Comparison of ENCODE assay signal across 17 cellular contexts in the genomic region with DNA sequence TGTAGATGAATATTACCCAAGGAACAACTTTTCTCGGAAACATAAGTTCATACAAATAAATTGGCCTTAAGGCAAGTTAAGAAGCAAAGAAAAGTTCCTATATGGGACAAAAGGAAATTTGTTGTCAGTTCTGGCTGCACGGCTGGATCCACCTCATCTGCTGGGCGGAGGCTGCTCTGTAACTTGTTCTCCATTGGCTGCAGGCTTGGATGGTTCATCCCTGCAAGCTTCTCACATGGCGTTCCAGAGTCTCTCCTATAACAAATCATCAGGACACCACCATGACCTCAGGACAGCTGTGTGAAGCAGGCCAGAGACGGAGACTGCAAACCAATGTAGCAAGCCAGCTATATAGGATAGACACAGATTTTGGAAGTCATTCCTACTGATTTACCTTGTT.
"Had no signal": no experiment of that assay in that cellular context is flagged by ENCODE, and none has a peak within 500 bp of the region (broad histone marks: within the 10 kb centered on the region; RNA-seq: fewer than 3 reads in every experiment).

No MANE protein-coding gene starts in this region.

- H3K9me3 ChIP-seq: body of pancreas, gastrocnemius medialis, tibial artery, uterus had no signal

- H3K4me3 ChIP-seq: body of pancreas, dorsolateral prefrontal cortex, gastrocnemius medialis, smooth muscle cell, tibial artery, uterus had no signal

- H3K36me3 ChIP-seq: gastrocnemius medialis, tibial artery, uterus had no signal

- H3K27ac ChIP-seq: body of pancreas, dorsolateral prefrontal cortex, epithelial cell of prostate, gastrocnemius medialis, tibial artery, uterus had no signal

- H3K27me3 ChIP-seq: body of pancreas, tibial artery, uterus had no signal

- H3K4me2 ChIP-seq: smooth muscle cell had no signal

- DNase-seq: activated CD4-positive, alpha-beta T cell treated with anti-CD3 and anti-CD28 coated beads, Interleukin-2, amount 10 ng/mL, durations not matched to agents 7 days and 5 days; activated CD8-positive, alpha-beta T cell treated with anti-CD3 and anti-CD28 coated beads, Interleukin-2, amount 10 ng/mL, durations not matched to agents 7 days and 5 days; activated naive CD4-positive, alpha-beta T cell treated with anti-CD3 and anti-CD28 coated beads for 36 hours; activated T-cell treated with anti-CD3 and anti-CD28 coated beads, Interleukin-2, amount 50 U/mL, for 24 hours; body of pancreas; caudate nucleus; dorsolateral prefrontal cortex; gastrocnemius medialis; left cardiac atrium; naive B cell; stimulated activated CD4-positive, alpha-beta T cell treated with anti-CD3 and anti-CD28 coated beads, Interleukin-4, amount 100 ng/mL, for 1 hour; tibial artery had no signal

- H3K4me1 ChIP-seq: gastrocnemius medialis, uterus had no signal

- ATAC-seq: activated CD4-positive, CD25-positive, alpha-beta regulatory T cell treated with anti-CD3 and anti-CD28 coated beads, Interleukin-2, amount 50 U/mL, for 24 hours; activated CD8-positive, alpha-beta T cell treated with anti-CD3 and anti-CD28 coated beads, Interleukin-2, amount 10 ng/mL, durations not matched to agents 7 days and 5 days; body of pancreas; stimulated activated memory B cell treated with anti-CD40 and anti-IgM and Interleukin-4, amounts not matched to agents 10 μg/mL and 1 μg/mL and 100 μg/mL, for 72 hours had no signal
